8 cellular contexts compared by ENCODE assay signal in the genomic region with DNA sequence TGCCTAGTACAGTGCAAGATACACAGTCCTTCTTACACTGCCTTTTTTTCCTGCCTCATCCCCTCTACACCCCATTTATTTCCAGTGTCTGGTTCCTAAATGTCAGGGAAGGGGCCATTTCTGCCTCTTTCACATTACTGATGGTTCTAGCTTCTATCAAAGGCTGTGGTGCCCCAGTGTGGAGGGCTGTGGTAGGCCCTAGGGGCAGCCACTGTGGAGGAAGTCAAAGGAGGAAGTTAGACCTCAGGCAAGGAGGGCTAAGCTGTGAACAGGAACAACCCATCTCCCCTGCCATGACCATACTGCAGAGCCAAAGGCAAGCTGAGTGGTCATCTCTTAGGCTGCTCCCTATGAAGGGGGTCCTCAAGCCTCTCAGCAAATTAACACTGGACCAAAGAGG.
DNase-seq lines count a peak whose midpoint lies in the region; ATAC-seq, FAIRE-seq and TF ChIP-seq lines count a peak whose summit lies in the region.

No MANE protein-coding gene starts in this region.

- no peaks in the 10 kb centered on the region for H3K36me3 Mint-ChIP-seq in stimulated activated effector memory CD8-positive, alpha-beta T cell treated with anti-CD3 and anti-CD28 coated beads, Interleukin-12 subunit alpha, Interleukin-12 subunit beta, amount 100 ng/mL, for 72 hours

- no peaks in the 10 kb centered on the region for H3K9me3 Mint-ChIP-seq in stimulated activated effector memory CD8-positive, alpha-beta T cell treated with anti-CD3 and anti-CD28 coated beads, Interleukin-12 subunit alpha, Interleukin-12 subunit beta, amount 100 ng/mL, for 72 hours

- H3K27ac Mint-ChIP-seq in stimulated activated effector memory CD8-positive, alpha-beta T cell treated with anti-CD3 and anti-CD28 coated beads, Interleukin-12 subunit alpha, Interleukin-12 subunit beta, amount 100 ng/mL, for 72 hours: peak overlapping the region; percentile 64

- TF ChIP-seq CTCF in DOHH2 (IDR thresholded peaks at IDR 0.05; ENCODE audit: low read depth, low read length, poor library complexity, severe bottlenecking) (peak; percentile 86), OCI-LY3 (IDR thresholded peaks at IDR 0.05; ENCODE audit: low read depth, low read length) (peak; percentile 81)

- no peak for FAIRE-seq in GM19239 (lab: Jason Lieb, UNC)

- H3K4me3 Mint-ChIP-seq in stimulated activated effector memory CD8-positive, alpha-beta T cell treated with anti-CD3 and anti-CD28 coated beads, Interleukin-12 subunit alpha, Interleukin-12 subunit beta, amount 100 ng/mL, for 72 hours: no peak overlapping the region

- H3K27ac ChIP-seq in DOHH2 (ENCODE audit: low read depth, low read length) (peak overlapping the region; percentile 47), OCI-LY3 (ENCODE audit: low read length) (peak overlapping the region; percentile 74)
- H3K27ac ChIP-seq in effector memory CD4-positive, alpha-beta T cell (ENCODE audit: insufficient read depth, low read length, poor library complexity, severe bottlenecking): no peak overlapping the region

- H3K4me3 ChIP-seq in DOHH2 (ENCODE audit: low read length) (peak overlapping the region; percentile 32), OCI-LY3 (ENCODE audit: low read length) (no peak overlapping the region)
- H3K4me3 ChIP-seq in effector memory CD4-positive, alpha-beta T cell (ENCODE audit: insufficient read depth, low read depth, low read length, poor library complexity, severe bottlenecking): no peak overlapping the region

- H3F3A ChIP-seq in DOHH2 (ENCODE audit: control insufficient read depth, insufficient read depth): no peaks in the 10 kb centered on the region

- H4K20me1 ChIP-seq in DOHH2 (ENCODE audit: control insufficient read depth, insufficient read depth, low read depth, low read length) (no peaks in the 10 kb centered on the region), OCI-LY3 (ENCODE audit: insufficient read depth, low read length) (no peaks in the 10 kb centered on the region)

- H3K4me2 ChIP-seq in DOHH2 (ENCODE audit: low read length) (peak overlapping the region; percentile 60), OCI-LY3 (ENCODE audit: low read length) (peak overlapping the region; percentile 100)

- peak; percentile 90 for ATAC-seq in GM21576 (IDR thresholded peaks at IDR 0.05; ENCODE audit: unreplicated experiment)
- ATAC-seq in stimulated activated effector memory CD8-positive, alpha-beta T cell treated with anti-CD3 and anti-CD28 coated beads, Interleukin-12 subunit alpha, Interleukin-12 subunit beta, amount 100 ng/mL, for 72 hours: peak; percentile 77
- no peak for ATAC-seq in HG02973 (IDR thresholded peaks at IDR 0.05; ENCODE audit: unreplicated experiment)
- ATAC-seq in GM19023 (IDR thresholded peaks at IDR 0.05; ENCODE audit: unreplicated experiment): no peak

- peak overlapping the region; percentile 76 for H3K9ac ChIP-seq in OCI-LY3 (ENCODE audit: low read length)

- H3K4me1 ChIP-seq in DOHH2 (ENCODE audit: control insufficient read depth, low read length) (peaks cover 37% of the 10 kb centered on the region), OCI-LY3 (ENCODE audit: low read length) (peaks cover 31% of the 10 kb centered on the region)
- H3K4me1 ChIP-seq in effector memory CD4-positive, alpha-beta T cell (ENCODE audit: control insufficient read depth, insufficient read depth, low read length, poor library complexity, severe bottlenecking): peaks cover 5% of the 10 kb centered on the region

- no peaks in the 10 kb centered on the region for H3K9me2 ChIP-seq in DOHH2 (replicated peaks; ENCODE audit: control insufficient read depth, low read length)

- H3K79me2 ChIP-seq in DOHH2 (ENCODE audit: control insufficient read depth, low read length) (peaks cover 15% of the 10 kb centered on the region), OCI-LY3 (ENCODE audit: low read length) (no peaks in the 10 kb centered on the region)

- H3K4me1 Mint-ChIP-seq in stimulated activated effector memory CD8-positive, alpha-beta T cell treated with anti-CD3 and anti-CD28 coated beads, Interleukin-12 subunit alpha, Interleukin-12 subunit beta, amount 100 ng/mL, for 72 hours: peaks cover 43% of the 10 kb centered on the region

- H3K36me3 ChIP-seq in DOHH2 (ENCODE audit: control insufficient read depth, low read length): no peaks in the 10 kb centered on the region
- no peaks in the 10 kb centered on the region for H3K36me3 ChIP-seq in OCI-LY3 (replicated peaks; ENCODE audit: low read depth, low read length)
- no peaks in the 10 kb centered on the region for H3K36me3 ChIP-seq in effector memory CD4-positive, alpha-beta T cell (ENCODE audit: control insufficient read depth, insufficient read depth, low read length)

- peak in 2 of 3 donors; percentile 20 to 25 for DNase-seq in effector memory CD4-positive, alpha-beta T cell
- DNase-seq in stimulated activated effector memory CD8-positive, alpha-beta T cell treated with anti-CD3 and anti-CD28 coated beads, Interleukin-12 subunit alpha, Interleukin-12 subunit beta, amount 100 ng/mL, for 72 hours (ENCODE audit: low spot score in 2 of 2): no peak
- no peak for DNase-seq in GM19239 (ENCODE audit: insufficient read length, low spot score)

- no peaks in the 10 kb centered on the region for H3K9me3 ChIP-seq in DOHH2 (ENCODE audit: control insufficient read depth, insufficient read depth, low read length)
- no peaks in the 10 kb centered on the region for H3K9me3 ChIP-seq in OCI-LY3 (ENCODE audit: insufficient read depth, low read length)
- no peaks in the 10 kb centered on the region for H3K9me3 ChIP-seq in effector memory CD4-positive, alpha-beta T cell (ENCODE audit: control insufficient read depth, low read length)

- H2AFZ ChIP-seq in OCI-LY3 (ENCODE audit: low read depth, low read length): peak overlapping the region; percentile 58; the same call in 1 of the 2 replicates

- H3K27me3 ChIP-seq in DOHH2 (ENCODE audit: control insufficient read depth, low read length) (no peaks in the 10 kb centered on the region), OCI-LY3 (ENCODE audit: low read depth, low read length) (peaks cover 3% of the 10 kb centered on the region)
- H3K27me3 ChIP-seq in effector memory CD4-positive, alpha-beta T cell (replicated peaks; ENCODE audit: control insufficient read depth, insufficient read depth, low read length, poor library complexity, severe bottlenecking): no peaks in the 10 kb centered on the region

Comparison
In these comparisons a context has a peak if more than half of its experiments do, and no peak if none do; other contexts are left out.
1. ATAC-seq: peak in GM21576 (single experiment) and stimulated activated effector memory CD8-positive, alpha-beta T cell treated with anti-CD3 and anti-CD28 coated beads, Interleukin-12 subunit alpha, Interleukin-12 subunit beta, amount 100 ng/mL, for 72 hours (single experiment); none in HG02973 (single experiment) and GM19023 (single experiment).
2. DNase-seq: peak in effector memory CD4-positive, alpha-beta T cell (2 of 3); none in stimulated activated effector memory CD8-positive, alpha-beta T cell treated with anti-CD3 and anti-CD28 coated beads, Interleukin-12 subunit alpha, Interleukin-12 subunit beta, amount 100 ng/mL, for 72 hours (0 of 2) and GM19239 (single experiment).